Comparison of ENCODE assay signal across 15 cellular contexts in genomic region chr7:12851142-12851541, GRCh38.
A peak's percentile ranks its signal among the peaks of the same experiment; 100 is the strongest.
DNase-seq lines count a peak whose midpoint lies in the region; ATAC-seq and TF ChIP-seq lines count a peak whose summit lies in the region.
"Had no signal": no experiment of that assay in that cellular context is flagged by ENCODE, and none has a peak within 500 bp of the region (broad histone marks: within the 10 kb centered on the region; RNA-seq: fewer than 3 reads in every experiment).

No MANE protein-coding gene starts in this region.

- H3K9me3 Mint-ChIP-seq in MCF 10A (ENCODE audit: unreplicated experiment): no peaks in the 10 kb centered on the region

- no peak overlapping the region for H3K27ac ChIP-seq in mammary epithelial cell (ENCODE audit: insufficient read depth, low read depth, low read length)
- H3K27ac ChIP-seq in esophagus (ENCODE audit: low read depth in 2 of 2, low read length in 1 of 2): peak overlapping the region; percentile 40 to 67
- H3K27ac ChIP-seq in skin epidermis: peak overlapping the region in 14 of 21 experiments; percentile 1 to 73 (median 56)
- H3K27ac ChIP-seq in OCI-LY7 (ENCODE audit: low read depth, low read length, poor library complexity, severe bottlenecking): no peak overlapping the region
- H3K27ac ChIP-seq: BLaER1 treated with 17β-estradiol and CSF1 and Interleukin-3, amounts not matched to agents 10 nM and 100 nM had no signal

- dilution Hi-C loops in mammary epithelial cell (cut with HindIII; ENCODE audit: low sequenced_read_pairs): no loop called here

- H3K79me2 ChIP-seq in mammary epithelial cell (ENCODE audit: insufficient read depth, low read length) (no peaks in the 10 kb centered on the region), OCI-LY7 (ENCODE audit: insufficient read depth, low read depth, low read length) (no peaks in the 10 kb centered on the region)

- H3K4me3 Mint-ChIP-seq in MCF 10A (ENCODE audit: unreplicated experiment): no peak overlapping the region
- H3K4me3 Mint-ChIP-seq: CD4-positive, CD25-positive, alpha-beta regulatory T cell; H9 had no signal

- no peaks in the 10 kb centered on the region for H3K27me3 Mint-ChIP-seq in MCF 10A (ENCODE audit: insufficient read depth, unreplicated experiment)

- no peaks in the 10 kb centered on the region for H3K27me3 ChIP-seq in mammary epithelial cell (ENCODE audit: insufficient read depth, low read length)
- H3K27me3 ChIP-seq in esophagus (ENCODE audit: control insufficient read depth in 1 of 2, insufficient read depth in 2 of 2, low read length in 2 of 2): no peaks in the 10 kb centered on the region
- H3K27me3 ChIP-seq: BLaER1 treated with 17β-estradiol and CSF1 and Interleukin-3, amounts not matched to agents 10 nM and 100 nM had no signal

- in situ Hi-C loops in mammary epithelial cell (cut with MboI; ENCODE audit: low sequenced_read_pairs in 2 of 2): no loop called here

- no peak overlapping the region for H3K27ac Mint-ChIP-seq in MCF 10A (ENCODE audit: low read depth, unreplicated experiment)
- H3K27ac Mint-ChIP-seq: CD4-positive, CD25-positive, alpha-beta regulatory T cell; H9 had no signal

- no peaks in the 10 kb centered on the region for H3K9me2 ChIP-seq in OCI-LY7 (ENCODE audit: insufficient read depth, low read length)

- H3K36me3 ChIP-seq in mammary epithelial cell (ENCODE audit: insufficient read depth, low read length) (no peaks in the 10 kb centered on the region), esophagus (ENCODE audit: control insufficient read depth in 2 of 2, insufficient read depth in 2 of 2, low read length in 1 of 2) (no peaks in the 10 kb centered on the region), OCI-LY7 (ENCODE audit: insufficient read depth, low read length) (no peaks in the 10 kb centered on the region)
- H3K36me3 ChIP-seq: BLaER1 treated with 17β-estradiol and CSF1 and Interleukin-3, amounts not matched to agents 10 nM and 100 nM had no signal

- H4K20me1 ChIP-seq in mammary epithelial cell (ENCODE audit: insufficient read depth, low read length) (no peaks in the 10 kb centered on the region), OCI-LY7 (ENCODE audit: insufficient read depth, low read length) (no peaks in the 10 kb centered on the region)
- H4K20me1 ChIP-seq: BLaER1 treated with 17β-estradiol and CSF1 and Interleukin-3, amounts not matched to agents 10 nM and 100 nM had no signal

- no peaks in the 10 kb centered on the region for H3K4me1 Mint-ChIP-seq in MCF 10A (ENCODE audit: insufficient read depth, unreplicated experiment)
- H3K4me1 Mint-ChIP-seq: H9 had no signal

- TF ChIP-seq CTCF in mammary epithelial cell (conservative IDR thresholded peaks at IDR 0.05 in 1 of 2, IDR thresholded peaks at IDR 0.05 in 1 of 2; ENCODE audit: extremely low read depth in 1 of 2, insufficient read depth in 1 of 2, low read depth in 1 of 2, low read length in 2 of 2): no peak
- TF ChIP-seq CTCF in MCF 10A (IDR thresholded peaks at IDR 0.05; ENCODE audit: unreplicated experiment): no peak
- TF ChIP-seq CTCF in OCI-LY7 (conservative IDR thresholded peaks at IDR 0.05; ENCODE audit: low read length): no peak

- WGBS in mammary epithelial cell (ENCODE audit: low coverage, missing lambda C conversion rate): 44% methylated on average over 3 of the region's 3 CpGs
- WGBS in esophagus, 2 donors: 62 to 63% methylated on average over 3 of the region's 3 CpGs

- H3K36me3 Mint-ChIP-seq in MCF 10A (ENCODE audit: insufficient read depth, unreplicated experiment): no peaks in the 10 kb centered on the region
- H3K36me3 Mint-ChIP-seq: CD4-positive, CD25-positive, alpha-beta regulatory T cell had no signal

- CTCF ChIA-PET in mammary epithelial cell (lab: Charles Lee; ENCODE audit: low non-redundant PET) (no interaction called here), MCF 10A (lab: Yijun Ruan, JAX) (no interaction called here), OCI-LY7 (lab: Charles Lee; ENCODE audit: unreplicated experiment) (no interaction called here)

- H3K4me3 ChIP-seq in mammary epithelial cell (replicated peaks in 1 of 3; ENCODE audit: insufficient read depth in 1 of 3, low read depth in 2 of 3, low read length in 3 of 3): no peak overlapping the region
- H3K4me3 ChIP-seq in esophagus (ENCODE audit: low read depth in 1 of 2, low read length in 2 of 2): no peak overlapping the region
- H3K4me3 ChIP-seq in skin epidermis: no peak overlapping the region
- no peak overlapping the region for H3K4me3 ChIP-seq in OCI-LY7 (ENCODE audit: low read depth, low read length, poor library complexity, severe bottlenecking)
- H3K4me3 ChIP-seq: BLaER1 treated with 17β-estradiol and CSF1 and Interleukin-3, amounts not matched to agents 10 nM and 100 nM; GM12878 had no signal

- BruUV-seq in mammary epithelial cell (replicated peaks; lab: Mats Ljungman, UMichigan): no TSS peak
- no TSS peak for BruUV-seq in MCF 10A (replicated peaks; lab: Mats Ljungman, UMichigan)
- BruUV-seq in OCI-LY7 (replicated peaks; lab: Mats Ljungman, UMichigan): no TSS peak

- H2AFZ ChIP-seq in mammary epithelial cell (ENCODE audit: low read depth, low read length) (peak overlapping the region; percentile 84), OCI-LY7 (ENCODE audit: low read length) (no peak overlapping the region)

- intact Hi-C loops in mammary epithelial cell (cut with micrococcal nuclease) (no loop called here), MCF 10A (cut with micrococcal nuclease) (no loop called here), OCI-LY7 (cut with micrococcal nuclease; ENCODE audit: unreplicated experiment) (no loop called here)

- H3K4me1 ChIP-seq in mammary epithelial cell (ENCODE audit: insufficient read depth, low read length) (peaks cover 16% of the 10 kb centered on the region), esophagus (ENCODE audit: control insufficient read depth in 2 of 2, insufficient read depth in 2 of 2, low read length in 1 of 2) (no peaks in the 10 kb centered on the region), OCI-LY7 (ENCODE audit: insufficient read depth, low read length, poor library complexity, severe bottlenecking) (no peaks in the 10 kb centered on the region)
- H3K4me1 ChIP-seq: BLaER1 treated with 17β-estradiol and CSF1 and Interleukin-3, amounts not matched to agents 10 nM and 100 nM had no signal

- no peak for ATAC-seq in HG02763 (IDR thresholded peaks at IDR 0.05; ENCODE audit: unreplicated experiment)
- ATAC-seq in GM21423 (IDR thresholded peaks at IDR 0.05; ENCODE audit: unreplicated experiment): no peak
- ATAC-seq: GM12878 had no signal

- H3K9me3 ChIP-seq in mammary epithelial cell (replicated peaks; ENCODE audit: insufficient read depth, low read length) (peaks cover 10% of the 10 kb centered on the region), esophagus (ENCODE audit: control insufficient read depth in 2 of 2, insufficient read depth in 1 of 2, low read depth in 1 of 2, low read length in 1 of 2) (peaks cover 4 to 6% of the 10 kb centered on the region in 2 donors), OCI-LY7 (ENCODE audit: low read length) (no peaks in the 10 kb centered on the region)

- peak overlapping the region; percentile 63 for H3K4me2 ChIP-seq in mammary epithelial cell (ENCODE audit: insufficient read depth, low read depth, low read length)
- no peak overlapping the region for H3K4me2 ChIP-seq in OCI-LY7 (ENCODE audit: low read length)
- H3K4me2 ChIP-seq: BLaER1 treated with 17β-estradiol and CSF1 and Interleukin-3, amounts not matched to agents 10 nM and 100 nM had no signal

- POLR2A ChIA-PET in MCF 10A (lab: Yijun Ruan, JAX): interaction anchor here (0.6 to 1.0 kb wide), 3 partner anchors 16 to 104 kb away, joined by 3 to 4 read pairs (median 3); no protein-coding TSS in a partner anchor
- POLR2A ChIA-PET in OCI-LY7 (lab: Charles Lee): no interaction called here

- DNase-seq in mammary epithelial cell (peak; percentile 68), MCF 10A (ENCODE audit: unreplicated experiment) (no peak), OCI-LY7 (ENCODE audit: low spot score) (no peak)
- DNase-seq: 8988T; CD4-positive, CD25-positive, alpha-beta regulatory T cell; DMS 273 treated with DMSO at 0.1 percent for 48 hours; DMS79; GOT3; H9 had no signal

- no peak overlapping the region for H3K9ac ChIP-seq in mammary epithelial cell (ENCODE audit: insufficient read depth, low read length)
- H3K9ac ChIP-seq: BLaER1 treated with 17β-estradiol and CSF1 and Interleukin-3, amounts not matched to agents 10 nM and 100 nM had no signal

Comparison
In these comparisons a context has a peak if more than half of its experiments do, and no peak if none do; other contexts are left out.
1. H3K27ac ChIP-seq: peak in esophagus (2 of 2) and skin epidermis (14 of 21); none in mammary epithelial cell (single experiment) and OCI-LY7 (single experiment).